Comparison of ENCODE assay signal across 1 cellular context in the genomic region with DNA sequence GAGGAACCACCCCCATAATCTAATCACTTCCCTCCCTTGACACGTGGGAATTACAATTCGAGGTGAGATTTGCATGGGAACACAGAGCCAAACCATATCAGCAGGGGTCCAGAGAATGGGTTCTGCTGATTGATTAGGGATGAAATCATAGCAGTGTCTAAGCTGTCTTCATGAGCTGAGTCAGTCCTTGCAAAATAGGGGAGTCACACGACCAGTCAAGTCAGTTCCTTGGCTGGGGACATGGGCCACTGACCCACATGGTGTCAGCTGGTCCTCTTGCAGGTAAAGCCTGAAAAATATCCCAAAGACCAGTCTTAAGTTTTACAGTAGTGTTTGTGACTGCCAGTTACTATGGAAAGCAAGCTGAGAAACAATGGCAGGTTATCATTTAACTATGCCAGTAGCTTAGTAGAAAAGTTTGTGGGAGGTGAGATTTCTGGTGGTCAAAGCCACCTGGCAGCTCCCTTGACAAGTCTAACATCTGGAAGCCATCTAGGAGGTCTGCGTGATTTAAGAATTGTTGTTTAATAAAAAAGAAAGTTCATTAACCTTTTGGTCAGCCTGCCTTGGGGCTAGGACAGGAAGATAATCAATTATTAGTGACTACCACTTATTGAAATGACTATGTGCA.
TF ChIP-seq lines count a peak whose summit lies in the region.

No MANE protein-coding gene starts in this region.

TF ChIP-seq in K562, 482 proteins besides CTCF, POLR2A, EP300 and RAD21 (continued from another document):
- TF ChIP-seq, protein P1, sequence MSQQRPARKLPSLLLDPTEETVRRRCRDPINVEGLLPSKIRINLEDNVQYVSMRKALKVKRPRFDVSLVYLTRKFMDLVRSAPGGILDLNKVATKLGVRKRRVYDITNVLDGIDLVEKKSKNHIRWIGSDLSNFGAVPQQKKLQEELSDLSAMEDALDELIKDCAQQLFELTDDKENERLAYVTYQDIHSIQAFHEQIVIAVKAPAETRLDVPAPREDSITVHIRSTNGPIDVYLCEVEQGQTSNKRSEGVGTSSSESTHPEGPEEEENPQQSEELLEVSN (IDR thresholded peaks at IDR 0.05; ENCODE audit: borderline replicate concordance in 1 of 2, extremely low read depth in 1 of 2, insufficient read depth in 1 of 2, insufficient read length in 1 of 2, low read depth in 1 of 2, low read length in 1 of 2, poor library complexity in 1 of 2, severe bottlenecking in 1 of 2) = peak; percentile 29 to 54
- TF ChIP-seq MNT (conservative IDR thresholded peaks at IDR 0.05) (no peak), CBFA2T3 (IDR thresholded peaks at IDR 0.05) (peak; percentile 60), CBFA2T2 (conservative IDR thresholded peaks at IDR 0.05) (0 out of 2 replicates have a peak, but pooled peaks have one; percentile 22), ZNF263 (CRISPR knock-in tag; IDR thresholded peaks at IDR 0.05; ENCODE audit: borderline replicate concordance) (no peak), ZKSCAN1 (IDR thresholded peaks at IDR 0.05; ENCODE audit: low read depth, low read length) (no peak), ZNF668 (CRISPR knock-in tag; IDR thresholded peaks at IDR 0.05) (no peak), KDM1A (IDR thresholded peaks at IDR 0.05) (peak; percentile 48 to 57; a peak in 2 of 4 replicates), SAFB (IDR thresholded peaks at IDR 0.05; ENCODE audit: borderline replicate concordance, low read depth, low read length) (no peak), RBM25 (IDR thresholded peaks at IDR 0.05; ENCODE audit: low read depth, low read length, severe bottlenecking) (no peak), RFX1 (IDR thresholded peaks at IDR 0.05) (no peak)
- TF ChIP-seq, protein P2, sequence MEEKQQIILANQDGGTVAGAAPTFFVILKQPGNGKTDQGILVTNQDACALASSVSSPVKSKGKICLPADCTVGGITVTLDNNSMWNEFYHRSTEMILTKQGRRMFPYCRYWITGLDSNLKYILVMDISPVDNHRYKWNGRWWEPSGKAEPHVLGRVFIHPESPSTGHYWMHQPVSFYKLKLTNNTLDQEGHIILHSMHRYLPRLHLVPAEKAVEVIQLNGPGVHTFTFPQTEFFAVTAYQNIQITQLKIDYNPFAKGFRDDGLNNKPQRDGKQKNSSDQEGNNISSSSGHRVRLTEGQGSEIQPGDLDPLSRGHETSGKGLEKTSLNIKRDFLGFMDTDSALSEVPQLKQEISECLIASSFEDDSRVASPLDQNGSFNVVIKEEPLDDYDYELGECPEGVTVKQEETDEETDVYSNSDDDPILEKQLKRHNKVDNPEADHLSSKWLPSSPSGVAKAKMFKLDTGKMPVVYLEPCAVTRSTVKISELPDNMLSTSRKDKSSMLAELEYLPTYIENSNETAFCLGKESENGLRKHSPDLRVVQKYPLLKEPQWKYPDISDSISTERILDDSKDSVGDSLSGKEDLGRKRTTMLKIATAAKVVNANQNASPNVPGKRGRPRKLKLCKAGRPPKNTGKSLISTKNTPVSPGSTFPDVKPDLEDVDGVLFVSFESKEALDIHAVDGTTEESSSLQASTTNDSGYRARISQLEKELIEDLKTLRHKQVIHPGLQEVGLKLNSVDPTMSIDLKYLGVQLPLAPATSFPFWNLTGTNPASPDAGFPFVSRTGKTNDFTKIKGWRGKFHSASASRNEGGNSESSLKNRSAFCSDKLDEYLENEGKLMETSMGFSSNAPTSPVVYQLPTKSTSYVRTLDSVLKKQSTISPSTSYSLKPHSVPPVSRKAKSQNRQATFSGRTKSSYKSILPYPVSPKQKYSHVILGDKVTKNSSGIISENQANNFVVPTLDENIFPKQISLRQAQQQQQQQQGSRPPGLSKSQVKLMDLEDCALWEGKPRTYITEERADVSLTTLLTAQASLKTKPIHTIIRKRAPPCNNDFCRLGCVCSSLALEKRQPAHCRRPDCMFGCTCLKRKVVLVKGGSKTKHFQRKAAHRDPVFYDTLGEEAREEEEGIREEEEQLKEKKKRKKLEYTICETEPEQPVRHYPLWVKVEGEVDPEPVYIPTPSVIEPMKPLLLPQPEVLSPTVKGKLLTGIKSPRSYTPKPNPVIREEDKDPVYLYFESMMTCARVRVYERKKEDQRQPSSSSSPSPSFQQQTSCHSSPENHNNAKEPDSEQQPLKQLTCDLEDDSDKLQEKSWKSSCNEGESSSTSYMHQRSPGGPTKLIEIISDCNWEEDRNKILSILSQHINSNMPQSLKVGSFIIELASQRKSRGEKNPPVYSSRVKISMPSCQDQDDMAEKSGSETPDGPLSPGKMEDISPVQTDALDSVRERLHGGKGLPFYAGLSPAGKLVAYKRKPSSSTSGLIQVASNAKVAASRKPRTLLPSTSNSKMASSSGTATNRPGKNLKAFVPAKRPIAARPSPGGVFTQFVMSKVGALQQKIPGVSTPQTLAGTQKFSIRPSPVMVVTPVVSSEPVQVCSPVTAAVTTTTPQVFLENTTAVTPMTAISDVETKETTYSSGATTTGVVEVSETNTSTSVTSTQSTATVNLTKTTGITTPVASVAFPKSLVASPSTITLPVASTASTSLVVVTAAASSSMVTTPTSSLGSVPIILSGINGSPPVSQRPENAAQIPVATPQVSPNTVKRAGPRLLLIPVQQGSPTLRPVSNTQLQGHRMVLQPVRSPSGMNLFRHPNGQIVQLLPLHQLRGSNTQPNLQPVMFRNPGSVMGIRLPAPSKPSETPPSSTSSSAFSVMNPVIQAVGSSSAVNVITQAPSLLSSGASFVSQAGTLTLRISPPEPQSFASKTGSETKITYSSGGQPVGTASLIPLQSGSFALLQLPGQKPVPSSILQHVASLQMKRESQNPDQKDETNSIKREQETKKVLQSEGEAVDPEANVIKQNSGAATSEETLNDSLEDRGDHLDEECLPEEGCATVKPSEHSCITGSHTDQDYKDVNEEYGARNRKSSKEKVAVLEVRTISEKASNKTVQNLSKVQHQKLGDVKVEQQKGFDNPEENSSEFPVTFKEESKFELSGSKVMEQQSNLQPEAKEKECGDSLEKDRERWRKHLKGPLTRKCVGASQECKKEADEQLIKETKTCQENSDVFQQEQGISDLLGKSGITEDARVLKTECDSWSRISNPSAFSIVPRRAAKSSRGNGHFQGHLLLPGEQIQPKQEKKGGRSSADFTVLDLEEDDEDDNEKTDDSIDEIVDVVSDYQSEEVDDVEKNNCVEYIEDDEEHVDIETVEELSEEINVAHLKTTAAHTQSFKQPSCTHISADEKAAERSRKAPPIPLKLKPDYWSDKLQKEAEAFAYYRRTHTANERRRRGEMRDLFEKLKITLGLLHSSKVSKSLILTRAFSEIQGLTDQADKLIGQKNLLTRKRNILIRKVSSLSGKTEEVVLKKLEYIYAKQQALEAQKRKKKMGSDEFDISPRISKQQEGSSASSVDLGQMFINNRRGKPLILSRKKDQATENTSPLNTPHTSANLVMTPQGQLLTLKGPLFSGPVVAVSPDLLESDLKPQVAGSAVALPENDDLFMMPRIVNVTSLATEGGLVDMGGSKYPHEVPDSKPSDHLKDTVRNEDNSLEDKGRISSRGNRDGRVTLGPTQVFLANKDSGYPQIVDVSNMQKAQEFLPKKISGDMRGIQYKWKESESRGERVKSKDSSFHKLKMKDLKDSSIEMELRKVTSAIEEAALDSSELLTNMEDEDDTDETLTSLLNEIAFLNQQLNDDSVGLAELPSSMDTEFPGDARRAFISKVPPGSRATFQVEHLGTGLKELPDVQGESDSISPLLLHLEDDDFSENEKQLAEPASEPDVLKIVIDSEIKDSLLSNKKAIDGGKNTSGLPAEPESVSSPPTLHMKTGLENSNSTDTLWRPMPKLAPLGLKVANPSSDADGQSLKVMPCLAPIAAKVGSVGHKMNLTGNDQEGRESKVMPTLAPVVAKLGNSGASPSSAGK (IDR thresholded peaks at IDR 0.05) = peak; percentile 60; the same call in 1 of the 2 replicates
TF ChIP-seq in K562: peak in this region for 10.
